Comparison of ENCODE assay signal across 32 cellular contexts in genomic region chr4:5120067-5120466, GRCh38.
"Had no signal": no experiment of that assay in that cellular context is flagged by ENCODE, and none has a peak within 500 bp of the region (broad histone marks: within the 10 kb centered on the region; RNA-seq: fewer than 3 reads in every experiment).

No MANE protein-coding gene starts in this region.

- DNase-seq: activated CD4-positive, alpha-beta memory T cell treated with anti-CD3 and anti-CD28 coated beads, Interleukin-2, amount 10 ng/mL, durations not matched to agents 7 days and 5 days; activated CD4-positive, alpha-beta T cell treated with anti-CD3 and anti-CD28 coated beads for 1 hour; activated CD4-positive, alpha-beta T cell treated with anti-CD3 and anti-CD28 coated beads for 48 hours; activated CD4-positive, CD25-positive, alpha-beta regulatory T cell; activated CD8-positive, alpha-beta memory T cell treated with anti-CD3 and anti-CD28 coated beads for 24 hours; activated CD8-positive, alpha-beta memory T cell treated with anti-CD3 and anti-CD28 coated beads, Interleukin-2, amount 10 ng/mL, durations not matched to agents 7 days and 5 days; activated effector memory CD4-positive, alpha-beta T cell treated with anti-CD3 and anti-CD28 coated beads, Interleukin-2, amount 50 U/mL, for 16 hours; activated naive CD4-positive, alpha-beta T cell; activated naive CD4-positive, alpha-beta T cell treated with anti-CD3 and anti-CD28 coated beads, Interleukin-2, amount 50 U/mL, for 16 hours; activated naive CD8-positive, alpha-beta T cell treated with anti-CD3 and anti-CD28 coated beads for 36 hours; activated T-cell treated with anti-CD3 and anti-CD28 coated beads, Interleukin-2, amount 50 U/mL, for 1 hour; activated T-cell treated with anti-CD3 and anti-CD28 coated beads, Interleukin-2, amount 50 U/mL, for 72 hours; amniotic stem cell; aorta; MM.1S; MV-4-11; NCI-H1092; NCI-H1436 treated with DMSO at 0.1 percent for 48 hours; NCI-H1694 treated with DMSO at 0.1 percent for 48 hours; NCI-H2029; NCI-H510A; NCI-H526; NCI-H748 treated with DMSO at 0.1 percent for 48 hours; NK-92 treated with Interleukin-12 subunit alpha and Interleukin-12 subunit beta, amount 100 ng/mL, for 24 hours; PC-3; SIG-M5; T1000; WERI-Rb-1 had no signal

- H3K27me3 ChIP-seq: cardiac muscle cell had no signal

- ATAC-seq: activated CD8-positive, alpha-beta memory T cell treated with anti-CD3 and anti-CD28 coated beads, Interleukin-2, amount 10 ng/mL, durations not matched to agents 7 days and 5 days; activated T-cell treated with anti-CD3 and anti-CD28 coated beads, Interleukin-2, amount 50 U/mL, for 72 hours; activated T-helper 17 cell treated with anti-CD3 and anti-CD28 coated beads, Interleukin-2, amount 50 U/mL, for 72 hours; PC-3; Right ventricle myocardium inferior had no signal

- H3K4me3 ChIP-seq: cardiac muscle cell had no signal

- H3K27ac ChIP-seq: cardiac muscle cell, RWPE1, WERI-Rb-1 had no signal

- H3K36me3 ChIP-seq: cardiac muscle cell, WERI-Rb-1 had no signal
